1 cellular context compared by ENCODE assay signal in the genomic region with DNA sequence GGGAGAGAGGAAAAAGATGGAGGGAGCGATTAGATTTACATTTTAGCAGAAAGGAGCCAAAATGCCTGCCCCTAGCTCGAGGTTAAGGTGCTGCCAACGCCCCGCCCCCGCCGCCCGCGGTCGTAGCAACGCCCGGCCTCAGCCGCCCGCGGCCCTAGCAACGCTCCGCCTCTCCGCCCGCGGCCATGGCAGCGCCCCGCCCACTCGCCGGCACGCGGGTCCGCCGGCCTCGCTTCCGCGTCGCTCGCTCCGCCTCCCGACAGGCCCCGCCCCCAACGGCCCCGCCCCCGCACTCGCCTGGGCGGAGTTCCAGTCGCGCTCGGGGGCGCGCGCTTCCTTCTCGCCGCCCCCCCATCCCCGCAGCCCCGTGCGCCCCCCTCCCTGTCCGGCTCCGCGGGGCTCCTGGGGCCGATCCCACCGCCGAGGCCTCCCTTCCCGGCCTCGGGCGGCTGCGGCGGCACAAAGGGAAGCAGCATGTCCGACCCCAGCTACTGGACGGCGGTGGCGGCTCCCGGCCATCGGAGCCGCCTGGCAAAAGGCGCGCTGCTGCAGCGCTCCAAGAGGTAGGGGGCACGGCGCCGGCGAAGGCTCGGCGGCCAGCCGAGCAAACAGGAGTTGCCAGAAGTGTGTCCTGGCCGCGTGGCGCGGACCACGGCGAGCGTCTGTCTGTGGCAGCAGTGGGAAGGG.
TF ChIP-seq lines count a peak whose summit lies in the region.

No MANE protein-coding gene starts in this region.

TF ChIP-seq in HepG2, 621 proteins besides CTCF, POLR2A, EP300 and RAD21 (continues in another document):
- TF ChIP-seq ARID2 (CRISPR knock-in tag; IDR thresholded peaks at IDR 0.05; ENCODE audit: borderline replicate concordance) (no peak), ASH2L (IDR thresholded peaks at IDR 0.05; ENCODE audit: insufficient read length, low read depth, low read length) (peak; percentile 50), STAT5B (CRISPR knock-in tag; IDR thresholded peaks at IDR 0.05) (no peak), ZNF274 (CRISPR knock-in tag; IDR thresholded peaks at IDR 0.05) (no peak), JDP2 (CRISPR knock-in tag; IDR thresholded peaks at IDR 0.05; ENCODE audit: borderline replicate concordance) (no peak), KLF9 (CRISPR knock-in tag; IDR thresholded peaks at IDR 0.05; ENCODE audit: low read depth) (peak; percentile 59; the same call in 1 of the 2 replicates), KDM2A (CRISPR knock-in tag; IDR thresholded peaks at IDR 0.05; ENCODE audit: borderline replicate concordance, low read depth) (peak; percentile 60; the same call in 1 of the 2 replicates), YY1 (IDR thresholded peaks at IDR 0.05; ENCODE audit: insufficient read depth, insufficient replicate concordance, low read depth, low read length) (peak; percentile 86), ZNF777 (CRISPR knock-in tag; IDR thresholded peaks at IDR 0.05) (peak; percentile 74; the same call in 1 of the 2 replicates), MBD4 (IDR thresholded peaks at IDR 0.05; ENCODE audit: borderline replicate concordance, low read length) (no peak), MED1 (CRISPR knock-in tag; IDR thresholded peaks at IDR 0.05) (no peak), SP1 (IDR thresholded peaks at IDR 0.05) (no peak), SP1 (CRISPR knock-in tag; IDR thresholded peaks at IDR 0.05) (peak; percentile 77), CBX5 (CRISPR knock-in tag; IDR thresholded peaks at IDR 0.05; ENCODE audit: borderline replicate concordance) (no peak), SALL1 (CRISPR knock-in tag; IDR thresholded peaks at IDR 0.05) (peak; percentile 7; the same call in 1 of the 2 replicates), HOXA3 (CRISPR knock-in tag; IDR thresholded peaks at IDR 0.05) (peak; percentile 41; the same call in 1 of the 2 replicates), ZNF709 (CRISPR knock-in tag; IDR thresholded peaks at IDR 0.05) (no peak), ZNF720 (CRISPR knock-in tag; IDR thresholded peaks at IDR 0.05) (no peak), ZNF883 (CRISPR knock-in tag; IDR thresholded peaks at IDR 0.05; ENCODE audit: not compliant biosample characterization) (peak; percentile 22), SPEN (CRISPR knock-in tag; IDR thresholded peaks at IDR 0.05; ENCODE audit: low read depth) (no peak), ARNT2 (CRISPR knock-in tag; IDR thresholded peaks at IDR 0.05; ENCODE audit: low read depth) (no peak), MYC (CRISPR knock-in tag; IDR thresholded peaks at IDR 0.05; ENCODE audit: borderline replicate concordance) (0 out of 2 replicates have a peak, but pooled peaks have one; percentile 28), ZNF572 (CRISPR knock-in tag; IDR thresholded peaks at IDR 0.05) (no peak), SSRP1 (CRISPR knock-in tag; IDR thresholded peaks at IDR 0.05) (no peak), ZNF879 (CRISPR knock-in tag; IDR thresholded peaks at IDR 0.05) (no peak), ZNF549 (CRISPR knock-in tag; IDR thresholded peaks at IDR 0.05) (no peak), NBN (conservative IDR thresholded peaks at IDR 0.05) (no peak), ZNF577 (CRISPR knock-in tag; IDR thresholded peaks at IDR 0.05; ENCODE audit: borderline replicate concordance, low read depth) (no peak), ZNF124 (CRISPR knock-in tag; IDR thresholded peaks at IDR 0.05) (no peak), WIZ (CRISPR knock-in tag; IDR thresholded peaks at IDR 0.05) (no peak), ZNF672 (CRISPR knock-in tag; IDR thresholded peaks at IDR 0.05) (no peak), GZF1 (CRISPR knock-in tag; IDR thresholded peaks at IDR 0.05) (no peak), ZNF891 (CRISPR knock-in tag; IDR thresholded peaks at IDR 0.05) (no peak), MAFF (IDR thresholded peaks at IDR 0.05; ENCODE audit: low read depth, low read length) (no peak)
- TF ChIP-seq, protein P1, sequence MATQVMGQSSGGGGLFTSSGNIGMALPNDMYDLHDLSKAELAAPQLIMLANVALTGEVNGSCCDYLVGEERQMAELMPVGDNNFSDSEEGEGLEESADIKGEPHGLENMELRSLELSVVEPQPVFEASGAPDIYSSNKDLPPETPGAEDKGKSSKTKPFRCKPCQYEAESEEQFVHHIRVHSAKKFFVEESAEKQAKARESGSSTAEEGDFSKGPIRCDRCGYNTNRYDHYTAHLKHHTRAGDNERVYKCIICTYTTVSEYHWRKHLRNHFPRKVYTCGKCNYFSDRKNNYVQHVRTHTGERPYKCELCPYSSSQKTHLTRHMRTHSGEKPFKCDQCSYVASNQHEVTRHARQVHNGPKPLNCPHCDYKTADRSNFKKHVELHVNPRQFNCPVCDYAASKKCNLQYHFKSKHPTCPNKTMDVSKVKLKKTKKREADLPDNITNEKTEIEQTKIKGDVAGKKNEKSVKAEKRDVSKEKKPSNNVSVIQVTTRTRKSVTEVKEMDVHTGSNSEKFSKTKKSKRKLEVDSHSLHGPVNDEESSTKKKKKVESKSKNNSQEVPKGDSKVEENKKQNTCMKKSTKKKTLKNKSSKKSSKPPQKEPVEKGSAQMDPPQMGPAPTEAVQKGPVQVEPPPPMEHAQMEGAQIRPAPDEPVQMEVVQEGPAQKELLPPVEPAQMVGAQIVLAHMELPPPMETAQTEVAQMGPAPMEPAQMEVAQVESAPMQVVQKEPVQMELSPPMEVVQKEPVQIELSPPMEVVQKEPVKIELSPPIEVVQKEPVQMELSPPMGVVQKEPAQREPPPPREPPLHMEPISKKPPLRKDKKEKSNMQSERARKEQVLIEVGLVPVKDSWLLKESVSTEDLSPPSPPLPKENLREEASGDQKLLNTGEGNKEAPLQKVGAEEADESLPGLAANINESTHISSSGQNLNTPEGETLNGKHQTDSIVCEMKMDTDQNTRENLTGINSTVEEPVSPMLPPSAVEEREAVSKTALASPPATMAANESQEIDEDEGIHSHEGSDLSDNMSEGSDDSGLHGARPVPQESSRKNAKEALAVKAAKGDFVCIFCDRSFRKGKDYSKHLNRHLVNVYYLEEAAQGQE (IDR thresholded peaks at IDR 0.05; ENCODE audit: borderline replicate concordance in 1 of 2, low read depth in 1 of 2, low read length in 2 of 2), result no peak
- TF ChIP-seq, protein P2, sequence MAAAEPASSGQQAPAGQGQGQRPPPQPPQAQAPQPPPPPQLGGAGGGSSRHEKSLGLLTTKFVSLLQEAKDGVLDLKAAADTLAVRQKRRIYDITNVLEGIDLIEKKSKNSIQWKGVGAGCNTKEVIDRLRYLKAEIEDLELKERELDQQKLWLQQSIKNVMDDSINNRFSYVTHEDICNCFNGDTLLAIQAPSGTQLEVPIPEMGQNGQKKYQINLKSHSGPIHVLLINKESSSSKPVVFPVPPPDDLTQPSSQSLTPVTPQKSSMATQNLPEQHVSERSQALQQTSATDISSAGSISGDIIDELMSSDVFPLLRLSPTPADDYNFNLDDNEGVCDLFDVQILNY (CRISPR knock-in tag; conservative IDR thresholded peaks at IDR 0.05), result 0 out of 2 replicates have a peak, but pooled peaks have one; percentile 41
- TF ChIP-seq, protein P3, sequence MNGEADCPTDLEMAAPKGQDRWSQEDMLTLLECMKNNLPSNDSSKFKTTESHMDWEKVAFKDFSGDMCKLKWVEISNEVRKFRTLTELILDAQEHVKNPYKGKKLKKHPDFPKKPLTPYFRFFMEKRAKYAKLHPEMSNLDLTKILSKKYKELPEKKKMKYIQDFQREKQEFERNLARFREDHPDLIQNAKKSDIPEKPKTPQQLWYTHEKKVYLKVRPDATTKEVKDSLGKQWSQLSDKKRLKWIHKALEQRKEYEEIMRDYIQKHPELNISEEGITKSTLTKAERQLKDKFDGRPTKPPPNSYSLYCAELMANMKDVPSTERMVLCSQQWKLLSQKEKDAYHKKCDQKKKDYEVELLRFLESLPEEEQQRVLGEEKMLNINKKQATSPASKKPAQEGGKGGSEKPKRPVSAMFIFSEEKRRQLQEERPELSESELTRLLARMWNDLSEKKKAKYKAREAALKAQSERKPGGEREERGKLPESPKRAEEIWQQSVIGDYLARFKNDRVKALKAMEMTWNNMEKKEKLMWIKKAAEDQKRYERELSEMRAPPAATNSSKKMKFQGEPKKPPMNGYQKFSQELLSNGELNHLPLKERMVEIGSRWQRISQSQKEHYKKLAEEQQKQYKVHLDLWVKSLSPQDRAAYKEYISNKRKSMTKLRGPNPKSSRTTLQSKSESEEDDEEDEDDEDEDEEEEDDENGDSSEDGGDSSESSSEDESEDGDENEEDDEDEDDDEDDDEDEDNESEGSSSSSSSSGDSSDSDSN (CRISPR knock-in tag; IDR thresholded peaks at IDR 0.05), result peak; percentile 45; the same call in 1 of the 2 replicates
- TF ChIP-seq, protein P4, sequence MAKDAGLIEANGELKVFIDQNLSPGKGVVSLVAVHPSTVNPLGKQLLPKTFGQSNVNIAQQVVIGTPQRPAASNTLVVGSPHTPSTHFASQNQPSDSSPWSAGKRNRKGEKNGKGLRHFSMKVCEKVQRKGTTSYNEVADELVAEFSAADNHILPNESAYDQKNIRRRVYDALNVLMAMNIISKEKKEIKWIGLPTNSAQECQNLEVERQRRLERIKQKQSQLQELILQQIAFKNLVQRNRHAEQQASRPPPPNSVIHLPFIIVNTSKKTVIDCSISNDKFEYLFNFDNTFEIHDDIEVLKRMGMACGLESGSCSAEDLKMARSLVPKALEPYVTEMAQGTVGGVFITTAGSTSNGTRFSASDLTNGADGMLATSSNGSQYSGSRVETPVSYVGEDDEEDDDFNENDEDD (CRISPR knock-in tag; IDR thresholded peaks at IDR 0.05; ENCODE audit: borderline replicate concordance), result peak; percentile 14; the same call in 1 of the 2 replicates
- TF ChIP-seq, protein P5, sequence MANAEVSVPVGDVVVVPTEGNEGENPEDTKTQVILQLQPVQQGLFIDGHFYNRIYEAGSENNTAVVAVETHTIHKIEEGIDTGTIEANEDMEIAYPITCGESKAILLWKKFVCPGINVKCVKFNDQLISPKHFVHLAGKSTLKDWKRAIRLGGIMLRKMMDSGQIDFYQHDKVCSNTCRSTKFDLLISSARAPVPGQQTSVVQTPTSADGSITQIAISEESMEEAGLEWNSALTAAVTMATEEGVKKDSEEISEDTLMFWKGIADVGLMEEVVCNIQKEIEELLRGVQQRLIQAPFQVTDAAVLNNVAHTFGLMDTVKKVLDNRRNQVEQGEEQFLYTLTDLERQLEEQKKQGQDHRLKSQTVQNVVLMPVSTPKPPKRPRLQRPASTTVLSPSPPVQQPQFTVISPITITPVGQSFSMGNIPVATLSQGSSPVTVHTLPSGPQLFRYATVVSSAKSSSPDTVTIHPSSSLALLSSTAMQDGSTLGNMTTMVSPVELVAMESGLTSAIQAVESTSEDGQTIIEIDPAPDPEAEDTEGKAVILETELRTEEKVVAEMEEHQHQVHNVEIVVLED (CRISPR knock-in tag; IDR thresholded peaks at IDR 0.05; ENCODE audit: borderline replicate concordance), result no peak
- TF ChIP-seq, protein P6, sequence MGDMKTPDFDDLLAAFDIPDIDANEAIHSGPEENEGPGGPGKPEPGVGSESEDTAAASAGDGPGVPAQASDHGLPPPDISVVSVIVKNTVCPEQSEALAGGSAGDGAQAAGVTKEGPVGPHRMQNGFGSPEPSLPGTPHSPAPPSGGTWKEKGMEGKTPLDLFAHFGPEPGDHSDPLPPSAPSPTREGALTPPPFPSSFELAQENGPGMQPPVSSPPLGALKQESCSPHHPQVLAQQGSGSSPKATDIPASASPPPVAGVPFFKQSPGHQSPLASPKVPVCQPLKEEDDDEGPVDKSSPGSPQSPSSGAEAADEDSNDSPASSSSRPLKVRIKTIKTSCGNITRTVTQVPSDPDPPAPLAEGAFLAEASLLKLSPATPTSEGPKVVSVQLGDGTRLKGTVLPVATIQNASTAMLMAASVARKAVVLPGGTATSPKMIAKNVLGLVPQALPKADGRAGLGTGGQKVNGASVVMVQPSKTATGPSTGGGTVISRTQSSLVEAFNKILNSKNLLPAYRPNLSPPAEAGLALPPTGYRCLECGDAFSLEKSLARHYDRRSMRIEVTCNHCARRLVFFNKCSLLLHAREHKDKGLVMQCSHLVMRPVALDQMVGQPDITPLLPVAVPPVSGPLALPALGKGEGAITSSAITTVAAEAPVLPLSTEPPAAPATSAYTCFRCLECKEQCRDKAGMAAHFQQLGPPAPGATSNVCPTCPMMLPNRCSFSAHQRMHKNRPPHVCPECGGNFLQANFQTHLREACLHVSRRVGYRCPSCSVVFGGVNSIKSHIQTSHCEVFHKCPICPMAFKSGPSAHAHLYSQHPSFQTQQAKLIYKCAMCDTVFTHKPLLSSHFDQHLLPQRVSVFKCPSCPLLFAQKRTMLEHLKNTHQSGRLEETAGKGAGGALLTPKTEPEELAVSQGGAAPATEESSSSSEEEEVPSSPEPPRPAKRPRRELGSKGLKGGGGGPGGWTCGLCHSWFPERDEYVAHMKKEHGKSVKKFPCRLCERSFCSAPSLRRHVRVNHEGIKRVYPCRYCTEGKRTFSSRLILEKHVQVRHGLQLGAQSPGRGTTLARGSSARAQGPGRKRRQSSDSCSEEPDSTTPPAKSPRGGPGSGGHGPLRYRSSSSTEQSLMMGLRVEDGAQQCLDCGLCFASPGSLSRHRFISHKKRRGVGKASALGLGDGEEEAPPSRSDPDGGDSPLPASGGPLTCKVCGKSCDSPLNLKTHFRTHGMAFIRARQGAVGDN (CRISPR knock-in tag; IDR thresholded peaks at IDR 0.05), result peak; percentile 80
- TF ChIP-seq, protein P7, sequence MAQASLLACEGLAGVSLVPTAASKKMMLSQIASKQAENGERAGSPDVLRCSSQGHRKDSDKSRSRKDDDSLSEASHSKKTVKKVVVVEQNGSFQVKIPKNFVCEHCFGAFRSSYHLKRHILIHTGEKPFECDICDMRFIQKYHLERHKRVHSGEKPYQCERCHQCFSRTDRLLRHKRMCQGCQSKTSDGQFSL (CRISPR knock-in tag; IDR thresholded peaks at IDR 0.05), result peak; percentile 76
- TF ChIP-seq, protein P8, sequence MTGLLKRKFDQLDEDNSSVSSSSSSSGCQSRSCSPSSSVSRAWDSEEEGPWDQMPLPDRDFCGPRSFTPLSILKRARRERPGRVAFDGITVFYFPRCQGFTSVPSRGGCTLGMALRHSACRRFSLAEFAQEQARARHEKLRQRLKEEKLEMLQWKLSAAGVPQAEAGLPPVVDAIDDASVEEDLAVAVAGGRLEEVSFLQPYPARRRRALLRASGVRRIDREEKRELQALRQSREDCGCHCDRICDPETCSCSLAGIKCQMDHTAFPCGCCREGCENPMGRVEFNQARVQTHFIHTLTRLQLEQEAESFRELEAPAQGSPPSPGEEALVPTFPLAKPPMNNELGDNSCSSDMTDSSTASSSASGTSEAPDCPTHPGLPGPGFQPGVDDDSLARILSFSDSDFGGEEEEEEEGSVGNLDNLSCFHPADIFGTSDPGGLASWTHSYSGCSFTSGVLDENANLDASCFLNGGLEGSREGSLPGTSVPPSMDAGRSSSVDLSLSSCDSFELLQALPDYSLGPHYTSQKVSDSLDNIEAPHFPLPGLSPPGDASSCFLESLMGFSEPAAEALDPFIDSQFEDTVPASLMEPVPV (CRISPR knock-in tag; IDR thresholded peaks at IDR 0.05), result peak; percentile 43; the same call in 1 of the 2 replicates
- TF ChIP-seq, protein P9, sequence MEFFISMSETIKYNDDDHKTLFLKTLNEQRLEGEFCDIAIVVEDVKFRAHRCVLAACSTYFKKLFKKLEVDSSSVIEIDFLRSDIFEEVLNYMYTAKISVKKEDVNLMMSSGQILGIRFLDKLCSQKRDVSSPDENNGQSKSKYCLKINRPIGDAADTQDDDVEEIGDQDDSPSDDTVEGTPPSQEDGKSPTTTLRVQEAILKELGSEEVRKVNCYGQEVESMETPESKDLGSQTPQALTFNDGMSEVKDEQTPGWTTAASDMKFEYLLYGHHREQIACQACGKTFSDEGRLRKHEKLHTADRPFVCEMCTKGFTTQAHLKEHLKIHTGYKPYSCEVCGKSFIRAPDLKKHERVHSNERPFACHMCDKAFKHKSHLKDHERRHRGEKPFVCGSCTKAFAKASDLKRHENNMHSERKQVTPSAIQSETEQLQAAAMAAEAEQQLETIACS (CRISPR knock-in tag; IDR thresholded peaks at IDR 0.05), result peak; percentile 33
